ENCODE assay signal across 29 cellular contexts in the genomic region with DNA sequence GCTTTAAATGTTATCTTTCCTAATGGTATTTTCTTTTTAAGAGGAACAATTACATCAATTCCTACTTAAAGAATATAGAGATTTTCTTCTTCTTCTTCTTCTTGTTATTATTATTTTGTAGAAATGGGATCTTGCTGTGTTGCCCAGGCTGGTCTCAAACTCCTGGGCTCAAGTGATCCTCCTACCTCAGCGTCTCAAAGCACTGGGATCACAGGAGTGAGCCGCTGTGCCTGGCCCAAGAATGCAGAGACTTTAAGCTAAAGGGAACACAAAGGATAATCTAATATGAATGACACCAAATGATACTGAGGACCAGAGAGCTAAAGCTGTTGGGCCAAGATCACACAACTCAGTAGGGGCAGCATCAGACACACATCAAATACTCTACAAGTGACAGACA.
"Had no signal": no experiment of that assay in that cellular context is flagged by ENCODE, and none has a peak within 500 bp of the region (broad histone marks: within the 10 kb centered on the region; RNA-seq: fewer than 3 reads in every experiment).

No MANE protein-coding gene starts in this region.

- H3K9me3 Mint-ChIP-seq: stimulated activated effector memory CD8-positive, alpha-beta T cell treated with anti-CD3 and anti-CD28 coated beads, Interleukin-12 subunit alpha, Interleukin-12 subunit beta, amount 100 ng/mL, for 72 hours; stimulated activated naive B cell treated with anti-CD40 and anti-IgM and Interleukin-4, amounts not matched to agents 10 μg/mL and 1 μg/mL and 100 μg/mL, for 72 hours; stimulated activated naive CD8-positive, alpha-beta T cell treated with anti-CD3 and anti-CD28 coated beads, Interleukin-15, amount 100 ng/mL, for 72 hours; stimulated activated naive CD8-positive, alpha-beta T cell treated with anti-CD3 and anti-CD28 coated beads, Interleukin-15, Interleukin-2, amounts not matched to agents 100 ng/mL and 50 ng/mL, for 24 hours; type B pancreatic cell had no signal

- H3K4me3 ChIP-seq: stomach, suprapubic skin, testis, thoracic aorta, thyroid gland, tibial artery, tibial nerve, transverse colon, upper lobe of left lung, upper lobe of right lung, uterus, vagina had no signal

- H3K36me3 ChIP-seq: stomach, suprapubic skin, thoracic aorta, thyroid gland, tibial artery, tibial nerve, transverse colon, upper lobe of left lung, upper lobe of right lung, uterus, vagina had no signal

- H3K27ac ChIP-seq: stomach, suprapubic skin, testis, thoracic aorta, tibial artery, transverse colon, upper lobe of left lung, upper lobe of right lung, uterus, vagina had no signal

- H3K36me3 Mint-ChIP-seq: stimulated activated effector memory CD8-positive, alpha-beta T cell treated with anti-CD3 and anti-CD28 coated beads, Interleukin-12 subunit alpha, Interleukin-12 subunit beta, amount 100 ng/mL, for 72 hours; stimulated activated memory B cell treated with anti-CD40 and anti-IgM and Interleukin-4, amounts not matched to agents 10 μg/mL and 1 μg/mL and 100 μg/mL, for 72 hours; stimulated activated naive B cell treated with anti-CD40 and anti-IgM and Interleukin-4, amounts not matched to agents 10 μg/mL and 1 μg/mL and 100 μg/mL, for 72 hours; type B pancreatic cell had no signal

- H3K27ac Mint-ChIP-seq: stimulated activated effector memory CD8-positive, alpha-beta T cell treated with anti-CD3 and anti-CD28 coated beads, Interleukin-12 subunit alpha, Interleukin-12 subunit beta, amount 100 ng/mL, for 72 hours; stimulated activated memory B cell treated with anti-CD40 and anti-IgM and Interleukin-4, amounts not matched to agents 10 μg/mL and 1 μg/mL and 100 μg/mL, for 72 hours; stimulated activated naive B cell treated with anti-CD40 and anti-IgM and Interleukin-4, amounts not matched to agents 10 μg/mL and 1 μg/mL and 100 μg/mL, for 72 hours; stimulated activated naive CD8-positive, alpha-beta T cell treated with anti-CD3 and anti-CD28 coated beads, Interleukin-15, Interleukin-2, amounts not matched to agents 100 ng/mL and 50 ng/mL, for 24 hours; type B pancreatic cell had no signal

- H3K4me3 Mint-ChIP-seq: stimulated activated effector memory CD8-positive, alpha-beta T cell treated with anti-CD3 and anti-CD28 coated beads, Interleukin-12 subunit alpha, Interleukin-12 subunit beta, amount 100 ng/mL, for 72 hours; stimulated activated memory B cell treated with anti-CD40 and anti-IgM and Interleukin-4, amounts not matched to agents 10 μg/mL and 1 μg/mL and 100 μg/mL, for 72 hours; stimulated activated naive B cell treated with anti-CD40 and anti-IgM and Interleukin-4, amounts not matched to agents 10 μg/mL and 1 μg/mL and 100 μg/mL, for 72 hours; stimulated activated naive CD8-positive, alpha-beta T cell treated with anti-CD3 and anti-CD28 coated beads, Interleukin-15, amount 100 ng/mL, for 72 hours; stimulated activated naive CD8-positive, alpha-beta T cell treated with anti-CD3 and anti-CD28 coated beads, Interleukin-15, Interleukin-2, amounts not matched to agents 100 ng/mL and 50 ng/mL, for 24 hours; type B pancreatic cell had no signal

- DNase-seq: stimulated activated CD4-positive, alpha-beta T cell treated with anti-CD3 and anti-CD28 coated beads, Interleukin-2, amount 100 ng/mL, for 48 hours; stimulated activated CD4-positive, alpha-beta T cell treated with anti-CD3 and anti-CD28 coated beads, Interleukin-4, amount 100 ng/mL, for 1 hour; stimulated activated CD4-positive, alpha-beta T cell treated with anti-CD3 and anti-CD28 coated beads, Interleukin-4, amount 100 ng/mL, for 24 hours; stimulated activated CD4-positive, alpha-beta T cell treated with anti-CD3 and anti-CD28 coated beads, Interleukin-4, amount 100 ng/mL, for 4 hours; stimulated activated CD8-positive, alpha-beta memory T cell treated with anti-CD3 and anti-CD28 coated beads, Interleukin-4, amount 100 ng/mL, for 48 hours; stimulated activated naive B cell treated with anti-CD40 and anti-IgM and Interleukin-4, amounts not matched to agents 10 μg/mL and 1 μg/mL and 100 μg/mL, for 72 hours; stimulated activated naive CD4-positive, alpha-beta T cell; stimulated activated naive CD4-positive, alpha-beta T cell treated with Interleukin-2 at 50 U/mL for 16 hours; stimulated activated naive CD8-positive, alpha-beta T cell treated with anti-CD3 and anti-CD28 coated beads, Interleukin-15, amount 100 ng/mL, for 72 hours; stimulated activated naive CD8-positive, alpha-beta T cell treated with anti-CD3 and anti-CD28 coated beads, Interleukin-15, Interleukin-2, amounts not matched to agents 100 U/mL and 50 U/mL, for 24 hours; stomach; substantia nigra; testis; thyroid gland; tibial artery; transverse colon; trophoblast cell; upper lobe of left lung; upper lobe of right lung; uterus had no signal

- ATAC-seq: stimulated activated effector memory CD8-positive, alpha-beta T cell treated with anti-CD3 and anti-CD28 coated beads, Interleukin-12 subunit alpha, Interleukin-12 subunit beta, amount 100 ng/mL, for 72 hours; stimulated activated memory B cell treated with anti-CD40 and anti-IgM and Interleukin-4, amounts not matched to agents 10 μg/mL and 1 μg/mL and 100 μg/mL, for 72 hours; stimulated activated naive B cell treated with anti-CD40 and anti-IgM and Interleukin-4, amounts not matched to agents 10 μg/mL and 1 μg/mL and 100 μg/mL, for 72 hours; stimulated activated naive CD8-positive, alpha-beta T cell treated with anti-CD3 and anti-CD28 coated beads, Interleukin-15, amount 100 ng/mL, for 72 hours; stimulated activated naive CD8-positive, alpha-beta T cell treated with anti-CD3 and anti-CD28 coated beads, Interleukin-15, Interleukin-2, amounts not matched to agents 100 U/mL and 50 U/mL, for 24 hours; upper lobe of right lung had no signal

- H3K4me1 ChIP-seq: testis, tibial artery, transverse colon, upper lobe of left lung, upper lobe of right lung, uterus, vagina had no signal

- H3K4me1 Mint-ChIP-seq: stimulated activated effector memory CD8-positive, alpha-beta T cell treated with anti-CD3 and anti-CD28 coated beads, Interleukin-12 subunit alpha, Interleukin-12 subunit beta, amount 100 ng/mL, for 72 hours; stimulated activated memory B cell treated with anti-CD40 and anti-IgM and Interleukin-4, amounts not matched to agents 10 μg/mL and 1 μg/mL and 100 μg/mL, for 72 hours; stimulated activated naive B cell treated with anti-CD40 and anti-IgM and Interleukin-4, amounts not matched to agents 10 μg/mL and 1 μg/mL and 100 μg/mL, for 72 hours; stimulated activated naive CD8-positive, alpha-beta T cell treated with anti-CD3 and anti-CD28 coated beads, Interleukin-15, amount 100 ng/mL, for 72 hours had no signal

- FAIRE-seq: urothelium cell line had no signal

- H3K27me3 ChIP-seq: stomach, suprapubic skin, testis, thyroid gland, tibial artery, tibial nerve, transverse colon, upper lobe of left lung, upper lobe of right lung, uterus, vagina had no signal

- H3K9me3 ChIP-seq: stomach, suprapubic skin, testis, thoracic aorta, thyroid gland, tibial artery, tibial nerve, transverse colon, upper lobe of left lung, upper lobe of right lung, uterus, vagina had no signal
